2 cellular contexts compared by ENCODE assay signal in the genomic region with DNA sequence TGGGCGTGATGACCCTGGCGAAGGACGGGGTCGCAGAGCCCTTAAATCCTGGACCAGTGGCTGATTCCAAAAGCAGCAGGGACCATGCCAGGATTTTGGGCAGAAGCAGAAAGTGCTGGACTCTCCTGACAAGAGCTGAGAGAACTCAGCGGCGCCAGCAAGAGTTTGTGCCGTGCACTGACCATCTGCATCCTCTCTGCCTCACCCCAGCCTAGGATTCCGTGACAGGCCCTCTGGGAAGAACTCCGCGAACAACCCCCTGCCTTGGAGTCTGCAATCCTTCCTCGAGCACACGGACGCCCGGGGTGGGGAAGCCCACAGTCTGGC.
TF ChIP-seq lines count a peak whose summit lies in the region.

No MANE protein-coding gene starts in this region.

TF ChIP-seq in GM12878, 131 proteins besides CTCF, POLR2A, EP300 and RAD21:
- no peak for TF ChIP-seq CHD4 (IDR thresholded peaks at IDR 0.05)
- TF ChIP-seq SIN3A (IDR thresholded peaks at IDR 0.05; ENCODE audit: low read depth, low read length) = no peak
- no peak for TF ChIP-seq SUZ12 (IDR thresholded peaks at IDR 0.05; ENCODE audit: unreplicated experiment)
- no peak for TF ChIP-seq ZNF24 (IDR thresholded peaks at IDR 0.05)
- TF ChIP-seq, protein P1, sequence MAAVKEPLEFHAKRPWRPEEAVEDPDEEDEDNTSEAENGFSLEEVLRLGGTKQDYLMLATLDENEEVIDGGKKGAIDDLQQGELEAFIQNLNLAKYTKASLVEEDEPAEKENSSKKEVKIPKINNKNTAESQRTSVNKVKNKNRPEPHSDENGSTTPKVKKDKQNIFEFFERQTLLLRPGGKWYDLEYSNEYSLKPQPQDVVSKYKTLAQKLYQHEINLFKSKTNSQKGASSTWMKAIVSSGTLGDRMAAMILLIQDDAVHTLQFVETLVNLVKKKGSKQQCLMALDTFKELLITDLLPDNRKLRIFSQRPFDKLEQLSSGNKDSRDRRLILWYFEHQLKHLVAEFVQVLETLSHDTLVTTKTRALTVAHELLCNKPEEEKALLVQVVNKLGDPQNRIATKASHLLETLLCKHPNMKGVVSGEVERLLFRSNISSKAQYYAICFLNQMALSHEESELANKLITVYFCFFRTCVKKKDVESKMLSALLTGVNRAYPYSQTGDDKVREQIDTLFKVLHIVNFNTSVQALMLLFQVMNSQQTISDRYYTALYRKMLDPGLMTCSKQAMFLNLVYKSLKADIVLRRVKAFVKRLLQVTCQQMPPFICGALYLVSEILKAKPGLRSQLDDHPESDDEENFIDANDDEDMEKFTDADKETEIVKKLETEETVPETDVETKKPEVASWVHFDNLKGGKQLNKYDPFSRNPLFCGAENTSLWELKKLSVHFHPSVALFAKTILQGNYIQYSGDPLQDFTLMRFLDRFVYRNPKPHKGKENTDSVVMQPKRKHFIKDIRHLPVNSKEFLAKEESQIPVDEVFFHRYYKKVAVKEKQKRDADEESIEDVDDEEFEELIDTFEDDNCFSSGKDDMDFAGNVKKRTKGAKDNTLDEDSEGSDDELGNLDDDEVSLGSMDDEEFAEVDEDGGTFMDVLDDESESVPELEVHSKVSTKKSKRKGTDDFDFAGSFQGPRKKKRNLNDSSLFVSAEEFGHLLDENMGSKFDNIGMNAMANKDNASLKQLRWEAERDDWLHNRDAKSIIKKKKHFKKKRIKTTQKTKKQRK (IDR thresholded peaks at IDR 0.05; ENCODE audit: low read depth, low read length) = no peak
- TF ChIP-seq, protein P2, sequence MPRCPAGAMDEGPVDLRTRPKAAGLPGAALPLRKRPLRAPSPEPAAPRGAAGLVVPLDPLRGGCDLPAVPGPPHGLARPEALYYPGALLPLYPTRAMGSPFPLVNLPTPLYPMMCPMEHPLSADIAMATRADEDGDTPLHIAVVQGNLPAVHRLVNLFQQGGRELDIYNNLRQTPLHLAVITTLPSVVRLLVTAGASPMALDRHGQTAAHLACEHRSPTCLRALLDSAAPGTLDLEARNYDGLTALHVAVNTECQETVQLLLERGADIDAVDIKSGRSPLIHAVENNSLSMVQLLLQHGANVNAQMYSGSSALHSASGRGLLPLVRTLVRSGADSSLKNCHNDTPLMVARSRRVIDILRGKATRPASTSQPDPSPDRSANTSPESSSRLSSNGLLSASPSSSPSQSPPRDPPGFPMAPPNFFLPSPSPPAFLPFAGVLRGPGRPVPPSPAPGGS (IDR thresholded peaks at IDR 0.05; ENCODE audit: borderline replicate concordance, insufficient read depth, low read depth, low read length, poor library complexity, severe bottlenecking) = no peak
- no peak for TF ChIP-seq GABPA (IDR thresholded peaks at IDR 0.05; ENCODE audit: low read depth)
- no peak for TF ChIP-seq CBX3 (IDR thresholded peaks at IDR 0.05; ENCODE audit: borderline replicate concordance, low read depth)
- TF ChIP-seq NFIC (IDR thresholded peaks at IDR 0.05; ENCODE audit: low read depth, low read length) = no peak
- TF ChIP-seq RB1 (IDR thresholded peaks at IDR 0.05; ENCODE audit: borderline replicate concordance) = no peak
- TF ChIP-seq CBX5 (IDR thresholded peaks at IDR 0.05; ENCODE audit: low read depth) = no peak
- TF ChIP-seq TCF7 (IDR thresholded peaks at IDR 0.05; ENCODE audit: borderline replicate concordance) = no peak
- TF ChIP-seq SMC3 (IDR thresholded peaks at IDR 0.05; ENCODE audit: borderline replicate concordance, low read length) = no peak
- TF ChIP-seq ZZZ3 (IDR thresholded peaks at IDR 0.05; ENCODE audit: control insufficient read depth, insufficient read length, low read depth) = no peak
- TF ChIP-seq FOS (IDR thresholded peaks at IDR 0.05; ENCODE audit: borderline replicate concordance, extremely low read depth, insufficient read length) = no peak
- no peak for TF ChIP-seq NFYA (IDR thresholded peaks at IDR 0.05; ENCODE audit: borderline replicate concordance, low read depth, low read length)
- no peak for TF ChIP-seq SMAD5 (IDR thresholded peaks at IDR 0.05; ENCODE audit: low read depth)

TF ChIP-seq in liver, 16 proteins besides CTCF, POLR2A, EP300 and RAD21:
- TF ChIP-seq EGR1 (IDR thresholded peaks at IDR 0.05; ENCODE audit: low read depth in 2 of 2) = no peak
- TF ChIP-seq YY1 (IDR thresholded peaks at IDR 0.05) = no peak
- no peak for TF ChIP-seq JUND (IDR thresholded peaks at IDR 0.05)
- no peak for TF ChIP-seq FOXA2 (IDR thresholded peaks at IDR 0.05)
- TF ChIP-seq, protein P3, sequence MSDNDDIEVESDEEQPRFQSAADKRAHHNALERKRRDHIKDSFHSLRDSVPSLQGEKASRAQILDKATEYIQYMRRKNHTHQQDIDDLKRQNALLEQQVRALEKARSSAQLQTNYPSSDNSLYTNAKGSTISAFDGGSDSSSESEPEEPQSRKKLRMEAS (IDR thresholded peaks at IDR 0.05) = no peak
- no peak for TF ChIP-seq RXRA (IDR thresholded peaks at IDR 0.05)
- no peak for TF ChIP-seq NR2F2 (IDR thresholded peaks at IDR 0.05)
- TF ChIP-seq FOXA1 (IDR thresholded peaks at IDR 0.05) = no peak
- TF ChIP-seq, protein P4, sequence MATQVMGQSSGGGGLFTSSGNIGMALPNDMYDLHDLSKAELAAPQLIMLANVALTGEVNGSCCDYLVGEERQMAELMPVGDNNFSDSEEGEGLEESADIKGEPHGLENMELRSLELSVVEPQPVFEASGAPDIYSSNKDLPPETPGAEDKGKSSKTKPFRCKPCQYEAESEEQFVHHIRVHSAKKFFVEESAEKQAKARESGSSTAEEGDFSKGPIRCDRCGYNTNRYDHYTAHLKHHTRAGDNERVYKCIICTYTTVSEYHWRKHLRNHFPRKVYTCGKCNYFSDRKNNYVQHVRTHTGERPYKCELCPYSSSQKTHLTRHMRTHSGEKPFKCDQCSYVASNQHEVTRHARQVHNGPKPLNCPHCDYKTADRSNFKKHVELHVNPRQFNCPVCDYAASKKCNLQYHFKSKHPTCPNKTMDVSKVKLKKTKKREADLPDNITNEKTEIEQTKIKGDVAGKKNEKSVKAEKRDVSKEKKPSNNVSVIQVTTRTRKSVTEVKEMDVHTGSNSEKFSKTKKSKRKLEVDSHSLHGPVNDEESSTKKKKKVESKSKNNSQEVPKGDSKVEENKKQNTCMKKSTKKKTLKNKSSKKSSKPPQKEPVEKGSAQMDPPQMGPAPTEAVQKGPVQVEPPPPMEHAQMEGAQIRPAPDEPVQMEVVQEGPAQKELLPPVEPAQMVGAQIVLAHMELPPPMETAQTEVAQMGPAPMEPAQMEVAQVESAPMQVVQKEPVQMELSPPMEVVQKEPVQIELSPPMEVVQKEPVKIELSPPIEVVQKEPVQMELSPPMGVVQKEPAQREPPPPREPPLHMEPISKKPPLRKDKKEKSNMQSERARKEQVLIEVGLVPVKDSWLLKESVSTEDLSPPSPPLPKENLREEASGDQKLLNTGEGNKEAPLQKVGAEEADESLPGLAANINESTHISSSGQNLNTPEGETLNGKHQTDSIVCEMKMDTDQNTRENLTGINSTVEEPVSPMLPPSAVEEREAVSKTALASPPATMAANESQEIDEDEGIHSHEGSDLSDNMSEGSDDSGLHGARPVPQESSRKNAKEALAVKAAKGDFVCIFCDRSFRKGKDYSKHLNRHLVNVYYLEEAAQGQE (IDR thresholded peaks at IDR 0.05) = no peak
TF ChIP-seq in liver: peak in this region for 0.
